In genomic region chr13:41311607-41312500, GRCh38 we compare ENCODE assay signal across 8 cellular contexts. TPM values are rescaled to one million over a fixed set of nuclear protein-coding genes. Genes with fewer than 3 reads are reported as not detected.
DNase-seq lines count a peak whose midpoint lies in the region; ATAC-seq and TF ChIP-seq lines count a peak whose summit lies in the region.

No MANE protein-coding gene starts in this region.

- DNase-seq in Daoy (ENCODE audit: low read depth): peak; percentile 40
- DNase-seq in KG1 (lab: John Stamatoyannopoulos, UW): peak; percentile 34
- peak; percentile 38 for DNase-seq in WTC11 (ENCODE audit: low spot score)
- peak; percentile 51 to 55 for DNase-seq in cardiac fibroblast (ENCODE audit: low read depth in 2 of 2)
- peak; percentile 62 for DNase-seq in islet precursor cell
- peak; percentile 65 for DNase-seq in stimulated activated CD4-positive, alpha-beta T cell treated with anti-CD3 and anti-CD28 coated beads, Interleukin-15, amount 100 ng/mL, for 24 hours
- DNase-seq in T1000 (lab: John Stamatoyannopoulos, UW): no peak

- H3K4me3 ChIP-seq in cardiac fibroblast (replicated peaks in 1 of 2; ENCODE audit: low read depth in 2 of 2, low read length in 2 of 2): peak overlapping the region; percentile 85 to 97

- peak overlapping the region; percentile 92 for H3K27ac Mint-ChIP-seq in WTC11

- peaks cover 39% of the 10 kb centered on the region for H3K4me1 Mint-ChIP-seq in WTC11

- H3K36me3 Mint-ChIP-seq in WTC11: peaks cover 2% of the 10 kb centered on the region; the same call in 1 of the 2 replicates

- ATAC-seq in GM21723 (IDR thresholded peaks at IDR 0.05; ENCODE audit: unreplicated experiment): peak; percentile 57
- ATAC-seq in WTC11: peak; percentile 47

- POLR2A ChIA-PET in WTC11 (lab: Charles Lee): no interaction called here

- no peaks in the 10 kb centered on the region for H3K27me3 Mint-ChIP-seq in WTC11 (ENCODE audit: low read depth)

- H3K4me3 Mint-ChIP-seq in WTC11: peak overlapping the region; percentile 96

- no peak for TF ChIP-seq CTCF in WTC11 (IDR thresholded peaks at IDR 0.05)
- no peak for TF ChIP-seq CTCF in cardiac fibroblast (IDR thresholded peaks at IDR 0.05; ENCODE audit: low read depth, low read length)

- H3K9me3 Mint-ChIP-seq in WTC11: no peaks in the 10 kb centered on the region

- CTCF ChIA-PET in WTC11 (lab: Charles Lee): no interaction called here

TF ChIP-seq in WTC11, 78 proteins besides CTCF, POLR2A, EP300 and RAD21:
- TF ChIP-seq HMGXB4 (CRISPR knock-in tag; IDR thresholded peaks at IDR 0.05) (peak; percentile 5; the same call in 1 of the 2 replicates), ARID4B (CRISPR knock-in tag; IDR thresholded peaks at IDR 0.05; ENCODE audit: borderline replicate concordance) (no peak), PRDM15 (CRISPR knock-in tag; IDR thresholded peaks at IDR 0.05) (no peak), ZNF512 (CRISPR knock-in tag; IDR thresholded peaks at IDR 0.05; ENCODE audit: borderline replicate concordance) (no peak), JUN (CRISPR knock-in tag; IDR thresholded peaks at IDR 0.05) (peak; percentile 8; the same call in 1 of the 2 replicates), CREM (CRISPR knock-in tag; IDR thresholded peaks at IDR 0.05) (no peak), NR1H2 (CRISPR knock-in tag; IDR thresholded peaks at IDR 0.05) (no peak), IRF2 (CRISPR knock-in tag; IDR thresholded peaks at IDR 0.05; ENCODE audit: borderline replicate concordance, low read depth) (no peak), TP53 (CRISPR knock-in tag; IDR thresholded peaks at IDR 0.05) (no peak)
- TF ChIP-seq, protein P1, sequence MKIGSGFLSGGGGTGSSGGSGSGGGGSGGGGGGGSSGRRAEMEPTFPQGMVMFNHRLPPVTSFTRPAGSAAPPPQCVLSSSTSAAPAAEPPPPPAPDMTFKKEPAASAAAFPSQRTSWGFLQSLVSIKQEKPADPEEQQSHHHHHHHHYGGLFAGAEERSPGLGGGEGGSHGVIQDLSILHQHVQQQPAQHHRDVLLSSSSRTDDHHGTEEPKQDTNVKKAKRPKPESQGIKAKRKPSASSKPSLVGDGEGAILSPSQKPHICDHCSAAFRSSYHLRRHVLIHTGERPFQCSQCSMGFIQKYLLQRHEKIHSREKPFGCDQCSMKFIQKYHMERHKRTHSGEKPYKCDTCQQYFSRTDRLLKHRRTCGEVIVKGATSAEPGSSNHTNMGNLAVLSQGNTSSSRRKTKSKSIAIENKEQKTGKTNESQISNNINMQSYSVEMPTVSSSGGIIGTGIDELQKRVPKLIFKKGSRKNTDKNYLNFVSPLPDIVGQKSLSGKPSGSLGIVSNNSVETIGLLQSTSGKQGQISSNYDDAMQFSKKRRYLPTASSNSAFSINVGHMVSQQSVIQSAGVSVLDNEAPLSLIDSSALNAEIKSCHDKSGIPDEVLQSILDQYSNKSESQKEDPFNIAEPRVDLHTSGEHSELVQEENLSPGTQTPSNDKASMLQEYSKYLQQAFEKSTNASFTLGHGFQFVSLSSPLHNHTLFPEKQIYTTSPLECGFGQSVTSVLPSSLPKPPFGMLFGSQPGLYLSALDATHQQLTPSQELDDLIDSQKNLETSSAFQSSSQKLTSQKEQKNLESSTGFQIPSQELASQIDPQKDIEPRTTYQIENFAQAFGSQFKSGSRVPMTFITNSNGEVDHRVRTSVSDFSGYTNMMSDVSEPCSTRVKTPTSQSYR (CRISPR knock-in tag; IDR thresholded peaks at IDR 0.05): no peak

RNA-seq across cellular contexts. Expression of gene NAA16, which starts 0.8 kb away (rescaled TPM):
- total RNA-seq in Daoy (2014; rRNA removed; shearing (Covaris generic)): 14.0 and 21.3 TPM in 2 replicates
- total RNA-seq in WTC11 (2021): 30.5 to 32.5 TPM (median 32.4 TPM) in 3 replicates

RNA-seq across cellular contexts. Expression of gene MTRF1, which starts 48.5 kb away (rescaled TPM):
- 8.6 and 10.7 TPM in 2 replicates for total RNA-seq in Daoy (2014; rRNA removed; shearing (Covaris generic))
- total RNA-seq in WTC11 (2021): 12.9 to 16.2 TPM (median 14.9 TPM) in 3 replicates
